9 cellular contexts compared by ENCODE assay signal in the genomic region with DNA sequence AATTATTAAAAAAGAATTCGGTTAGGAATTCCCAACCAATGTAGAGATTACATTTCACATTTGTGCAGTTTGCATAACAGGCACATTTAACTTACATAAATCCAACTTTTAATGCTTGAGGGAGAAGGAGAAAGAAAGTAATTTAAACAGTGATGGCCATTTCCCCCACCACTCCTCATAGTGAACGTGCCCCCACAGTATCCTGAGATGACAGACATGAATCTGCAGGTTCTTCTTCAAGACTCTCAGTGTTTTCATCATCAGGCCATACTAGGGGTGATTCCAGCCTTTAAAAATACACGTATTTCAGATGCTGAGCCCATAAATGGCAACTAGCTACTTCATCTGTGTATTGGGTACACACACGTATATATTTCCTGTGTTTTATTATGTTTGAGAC. TPM values are rescaled to one million over a fixed set of nuclear protein-coding genes. Genes with fewer than 3 reads are reported as not detected.
"Had no signal": no experiment of that assay in that cellular context is flagged by ENCODE, and none has a peak within 500 bp of the region (broad histone marks: within the 10 kb centered on the region; RNA-seq: fewer than 3 reads in every experiment).

No MANE protein-coding gene starts in this region.

- FAIRE-seq: G401.6, GM12878, GM12891, GM12892, GM18507, GM19239 had no signal

- H3K4me3 ChIP-seq: GM12878 had no signal

- DNase-seq: GDM1, GF-D8 had no signal

- ATAC-seq: GM12878 had no signal

RNA-seq across cellular contexts. Expression of gene WIPF1, which starts 51.3 kb away (rescaled TPM):
- total RNA-seq: G401 had no signal
